8 cellular contexts compared by ENCODE assay signal in the genomic region with DNA sequence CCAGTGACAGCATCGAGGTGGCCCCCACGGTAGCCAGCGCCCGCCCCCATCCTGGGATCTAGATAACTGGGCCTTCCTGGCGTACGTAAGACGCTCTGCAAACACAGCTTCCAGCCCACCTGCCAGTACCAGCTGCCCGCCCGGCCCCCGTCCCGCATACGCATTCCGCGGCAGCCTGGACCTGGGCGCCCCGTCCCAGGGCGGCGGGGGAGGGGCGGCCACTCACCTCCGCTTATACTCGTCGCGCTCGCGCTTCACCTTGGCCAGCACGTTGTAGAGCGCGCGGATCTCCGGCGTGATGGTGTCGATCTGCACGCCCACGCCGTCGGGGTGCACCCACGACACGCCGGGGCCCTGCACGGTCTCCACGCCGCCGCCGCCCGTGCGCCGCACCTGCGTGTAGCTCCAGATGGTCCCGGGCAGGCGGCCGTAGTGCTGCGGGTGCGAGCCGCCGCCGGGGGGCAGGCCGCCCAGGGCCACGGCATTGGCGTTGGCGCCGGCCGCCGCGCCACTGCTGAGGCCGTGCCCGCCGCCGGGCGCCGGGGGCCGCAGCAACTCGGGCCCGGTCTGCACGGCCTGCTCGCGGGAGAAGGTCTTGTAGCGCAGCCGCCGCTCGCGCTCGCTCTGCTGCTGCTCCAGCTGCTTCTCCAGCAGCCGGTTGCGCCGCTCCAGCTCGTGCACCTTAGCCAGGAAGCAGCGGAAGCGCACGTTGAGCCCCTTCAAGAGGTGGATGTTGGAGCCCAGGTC. TPM values are rescaled to one million over a fixed set of nuclear protein-coding genes. Genes with fewer than 3 reads are reported as not detected.
DNase-seq lines count a peak whose midpoint lies in the region; ATAC-seq and TF ChIP-seq lines count a peak whose summit lies in the region.

No MANE protein-coding gene starts in this region.

- in situ Hi-C loops in Caki2 (cut with HindIII; ENCODE audit: low pct_unique_long_range_greater_than_20kb, low sequenced_read_pairs), result no loop called here

- no peaks in the 10 kb centered on the region for H3K9me3 Mint-ChIP-seq in activated CD4-positive, alpha-beta T cell treated with anti-CD3 and anti-CD28 coated beads, Interleukin-2, amount 10 ng/mL, durations not matched to agents 24 days and 14 days

- peak; percentile 7 for ATAC-seq in GM21526 (IDR thresholded peaks at IDR 0.05; ENCODE audit: low FRiP score, unreplicated experiment)
- peak; percentile 25 for ATAC-seq in mucosa of descending colon

- TF ChIP-seq CTCF in LNCaP clone FGC (IDR thresholded peaks at IDR 0.05; ENCODE audit: control insufficient read depth, extremely low read depth, insufficient read depth) (peak; percentile 23; the same call in 1 of the 2 replicates), mucosa of descending colon (IDR thresholded peaks at IDR 0.05) (no peak), testis (IDR thresholded peaks at IDR 0.05) (no peak)

- H3K27ac Mint-ChIP-seq in activated CD4-positive, alpha-beta T cell treated with anti-CD3 and anti-CD28 coated beads, Interleukin-2, amount 10 ng/mL, durations not matched to agents 24 days and 14 days, result peak overlapping the region; percentile 69

- H3K4me3 Mint-ChIP-seq in activated CD4-positive, alpha-beta T cell treated with anti-CD3 and anti-CD28 coated beads, Interleukin-2, amount 10 ng/mL, durations not matched to agents 24 days and 14 days, result peak overlapping the region; percentile 88

- 2% methylated on average over 89 of the region's 89 CpGs for WGBS in ectodermal cell, 2 experiments
- WGBS in testis, 2 donors, result 3 to 7% methylated on average over 3 to 36 of the region's 89 CpGs

- peaks cover 60% of the 10 kb centered on the region for H3K4me1 Mint-ChIP-seq in activated CD4-positive, alpha-beta T cell treated with anti-CD3 and anti-CD28 coated beads, Interleukin-2, amount 10 ng/mL, durations not matched to agents 24 days and 14 days

- intact Hi-C loops in activated CD4-positive, alpha-beta T cell treated with anti-CD3 and anti-CD28 coated beads, Interleukin-2, amount 10 ng/mL, durations not matched to agents 24 days and 14 days (cut with micrococcal nuclease), result loop anchor here (1.0 to 2.0 kb wide), 3 partner anchors 29 to 56 kb away; a partner anchor contains a TSS
- intact Hi-C loops in mucosa of descending colon (cut with DNase I, micrococcal nuclease) (loop anchor here in 1 of 2 donors (10.0 kb wide), 1 partner anchor 51 kb away; a partner anchor contains a TSS), testis (cut with DNase I; ENCODE audit: low total_unique reads) (no loop called here)

- H3K4me1 ChIP-seq in ectodermal cell (ENCODE audit: control insufficient read depth, insufficient read depth, low read length) (peaks cover 12% of the 10 kb centered on the region), mucosa of descending colon (ENCODE audit: low read depth) (peaks cover 29% of the 10 kb centered on the region), testis (peaks cover 25% of the 10 kb centered on the region)

- H3K36me3 ChIP-seq in ectodermal cell (ENCODE audit: control insufficient read depth, insufficient read depth, low read length) (no peaks in the 10 kb centered on the region), mucosa of descending colon (ENCODE audit: low read depth) (no peaks in the 10 kb centered on the region), testis (ENCODE audit: low read depth, missing control alignments) (no peaks in the 10 kb centered on the region)

- no peak overlapping the region for H3K27ac ChIP-seq in ectodermal cell (ENCODE audit: insufficient read depth, low read depth, low read length, poor library complexity, severe bottlenecking)
- H3K27ac ChIP-seq in testis, result no peak overlapping the region

- H3K27me3 ChIP-seq in ectodermal cell (ENCODE audit: control insufficient read depth, insufficient read depth, low read length, poor library complexity, severe bottlenecking), result peaks cover 52% of the 10 kb centered on the region
- no peaks in the 10 kb centered on the region for H3K27me3 ChIP-seq in testis

- H3K9me3 ChIP-seq in ectodermal cell (ENCODE audit: control insufficient read depth, low read length) (no peaks in the 10 kb centered on the region), mucosa of descending colon (no peaks in the 10 kb centered on the region), testis (no peaks in the 10 kb centered on the region)

- H3K36me3 Mint-ChIP-seq in activated CD4-positive, alpha-beta T cell treated with anti-CD3 and anti-CD28 coated beads, Interleukin-2, amount 10 ng/mL, durations not matched to agents 24 days and 14 days (ENCODE audit: low read depth), result peaks cover 26% of the 10 kb centered on the region

- H3K4me3 ChIP-seq in LNCaP clone FGC (ENCODE audit: low read depth, low read length) (peak overlapping the region; percentile 53), ectodermal cell (ENCODE audit: insufficient read depth, low read depth, low read length) (peak overlapping the region; percentile 42), mucosa of descending colon (peak overlapping the region; percentile 57), testis (peak overlapping the region; percentile 62 to 78)

- TF ChIP-seq POLR2A in testis (IDR thresholded peaks at IDR 0.05), result no peak

- peak; percentile 45 for DNase-seq in Caki2 (ENCODE audit: low read depth)
- no peak for DNase-seq in LNCaP clone FGC (ENCODE audit: low read depth)
- peak; percentile 85 for DNase-seq in activated CD4-positive, alpha-beta T cell treated with anti-CD3 and anti-CD28 coated beads, Interleukin-2, amount 10 ng/mL, durations not matched to agents 24 days and 14 days
- peak; percentile 60 to 80 (median 70) for DNase-seq in mucosa of descending colon
- peak; percentile 42 for DNase-seq in testis
- DNase-seq in cerebellar cortex (ENCODE audit: low spot score), result no peak

- H3K27me3 Mint-ChIP-seq in activated CD4-positive, alpha-beta T cell treated with anti-CD3 and anti-CD28 coated beads, Interleukin-2, amount 10 ng/mL, durations not matched to agents 24 days and 14 days, result peaks cover 16% of the 10 kb centered on the region

RNA-seq across cellular contexts. Expression of a gene that starts 0.9 kb away (rescaled TPM):
- 28.7 and 34.5 TPM in 2 replicates for total RNA-seq in Caki2 (2014; rRNA removed; shearing (Covaris generic); ENCODE audit: low replicate concordance)
- total RNA-seq in activated CD4-positive, alpha-beta T cell treated with anti-CD3 and anti-CD28 coated beads, Interleukin-2, amount 10 ng/mL, durations not matched to agents 24 days and 14 days, result 32.3 and 36.8 TPM in 2 replicates
- 4.9 TPM for polyA plus RNA-seq in ectodermal cell (2013, experiment 1 of 4)
- 3.3 TPM for polyA plus RNA-seq in ectodermal cell (2013, experiment 2 of 4)
- 3.2 TPM for polyA plus RNA-seq in ectodermal cell (2013, experiment 3 of 4)
- 3.5 TPM for polyA plus RNA-seq in ectodermal cell (2013, experiment 4 of 4)
- total RNA-seq in mucosa of descending colon (10 to 100 TPM; 13.1 to 19.0 (median 15.5) TPM), testis (1 to 10 TPM; 5.6 to 8.5 TPM)
- 5.0 TPM for polyA plus RNA-seq in testis (ENCODE audit: insufficient read depth, low read depth, low replicate concordance)

RNA-seq across cellular contexts. Expression of a gene that starts 53.3 kb away (rescaled TPM):
- 22.8 and 34.8 TPM in 2 replicates for total RNA-seq in Caki2 (2014; rRNA removed; shearing (Covaris generic); ENCODE audit: low replicate concordance)
- total RNA-seq in activated CD4-positive, alpha-beta T cell treated with anti-CD3 and anti-CD28 coated beads, Interleukin-2, amount 10 ng/mL, durations not matched to agents 24 days and 14 days, result 2.8 and 5.2 TPM in 2 replicates
- polyA plus RNA-seq in ectodermal cell (2013, experiment 1 of 4), result 29.1 TPM
- polyA plus RNA-seq in ectodermal cell (2013, experiment 2 of 4), result 33.0 TPM
- polyA plus RNA-seq in ectodermal cell (2013, experiment 3 of 4), result 20.8 TPM
- polyA plus RNA-seq in ectodermal cell (2013, experiment 4 of 4), result 23.2 TPM
- 1 to 10 TPM; 2.7 to 7.7 (median 5.6) TPM for total RNA-seq in mucosa of descending colon
- 10 to 100 TPM in 1 of 2 donors, 1 to 10 TPM in 1; 9.6 to 10.6 TPM for total RNA-seq in testis
- 8.2 TPM for polyA plus RNA-seq in testis (ENCODE audit: insufficient read depth, low read depth, low replicate concordance)

Comparison
In these comparisons a context has a peak if more than half of its experiments do, and no peak if none do; other contexts are left out.
1. DNase-seq: peak in Caki2 (single experiment), activated CD4-positive, alpha-beta T cell treated with anti-CD3 and anti-CD28 coated beads, Interleukin-2, amount 10 ng/mL, durations not matched to agents 24 days and 14 days (single experiment), mucosa of descending colon (3 of 3) and testis (single experiment); none in LNCaP clone FGC (single experiment) and cerebellar cortex (single experiment).
2. Peak in every context shown above with its lines, with median percentiles within 50 percentile points of each other: H3K4me3 ChIP-seq.